In the genomic region with DNA sequence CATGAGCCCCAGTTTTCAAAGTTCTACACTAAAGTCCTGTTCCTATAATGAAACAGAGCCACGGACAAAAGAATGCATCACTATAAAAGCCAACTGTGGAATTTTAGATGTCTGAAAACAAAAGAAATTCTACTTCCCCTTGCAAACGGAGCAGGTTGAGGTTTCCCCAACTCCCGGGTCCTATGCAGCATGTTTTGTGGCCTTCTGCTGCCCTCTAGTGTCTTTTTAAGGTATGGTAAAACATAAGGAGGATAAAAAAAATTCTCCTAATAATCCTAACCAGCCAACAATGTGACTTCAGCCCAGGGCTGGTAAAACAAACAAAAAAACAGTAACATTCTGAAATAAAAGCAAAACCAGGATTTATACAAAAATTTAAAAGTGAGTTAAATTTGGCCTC, we compare ENCODE assay signal across 8 cellular contexts.
DNase-seq lines count a peak whose midpoint lies in the region; ATAC-seq and TF ChIP-seq lines count a peak whose summit lies in the region.

No MANE protein-coding gene starts in this region.

- intact Hi-C loops in heart right ventricle (cut with DNase I) = loop anchor here in 3 of 10 donors (5.0 to 10.0 kb wide), 3 partner anchors 1545 to 1888 kb away; no protein-coding TSS in a partner anchor
- intact Hi-C loops in sciatic nerve (cut with DNase I) = no loop called here

- DNase-seq in SIG-M5 treated with dmso at 0.1 percent for 504 hours (lab: John Stamatoyannopoulos, UW; ENCODE audit: unreplicated experiment) (peak; percentile 78), SIG-M5 (lab: John Stamatoyannopoulos, UW) (no peak), NCI-H510A (lab: John Stamatoyannopoulos, UW) (peak; percentile 14), heart right ventricle (peak in 1 of 2 donors; percentile 22), sciatic nerve (ENCODE audit: low spot score) (no peak)

- peak overlapping the region in 4 of 10 donors; percentile 7 to 25 (median 24) for H3K4me3 ChIP-seq in heart right ventricle

- H3K4me1 ChIP-seq in heart right ventricle = peaks cover 0 to 12% (median 7%) of the 10 kb centered on the region in 9 donors

- no peaks in the 10 kb centered on the region for H3K9me3 ChIP-seq in heart right ventricle

- H3K27ac ChIP-seq in heart right ventricle = no peak overlapping the region

- peaks cover 0 to 23% (median 2%) of the 10 kb centered on the region in 7 donors for H3K27me3 ChIP-seq in heart right ventricle

- H3K4me3 Mint-ChIP-seq in activated naive CD4-positive, alpha-beta T cell treated with anti-CD3 and anti-CD28 coated beads, Interleukin-2, amount 50 U/mL, for 24 hours = peak overlapping the region; percentile 23

- peaks cover 5% of the 10 kb centered on the region for H3K27me3 Mint-ChIP-seq in activated naive CD4-positive, alpha-beta T cell treated with anti-CD3 and anti-CD28 coated beads, Interleukin-2, amount 50 U/mL, for 24 hours

- H3K9me3 Mint-ChIP-seq in activated naive CD4-positive, alpha-beta T cell treated with anti-CD3 and anti-CD28 coated beads, Interleukin-2, amount 50 U/mL, for 24 hours = no peaks in the 10 kb centered on the region

- ATAC-seq in GM21367 (IDR thresholded peaks at IDR 0.05; ENCODE audit: unreplicated experiment) = peak; percentile 91
- peak; percentile 82 for ATAC-seq in HG03520 (IDR thresholded peaks at IDR 0.05; ENCODE audit: unreplicated experiment)
- ATAC-seq in heart right ventricle = peak; percentile 69 to 90 (median 78)
- ATAC-seq in sciatic nerve = peak; percentile 83

- WGBS in heart right ventricle, 2 donors = 0 to 1% methylated on average over 3 of the region's 3 CpGs

- H3K4me1 Mint-ChIP-seq in activated naive CD4-positive, alpha-beta T cell treated with anti-CD3 and anti-CD28 coated beads, Interleukin-2, amount 50 U/mL, for 24 hours = peaks cover 12% of the 10 kb centered on the region

- peak; percentile 50 to 81 (median 70) for TF ChIP-seq CTCF in heart right ventricle (IDR thresholded peaks at IDR 0.05)

- H3K27ac Mint-ChIP-seq in activated naive CD4-positive, alpha-beta T cell treated with anti-CD3 and anti-CD28 coated beads, Interleukin-2, amount 50 U/mL, for 24 hours = no peak overlapping the region

- no peaks in the 10 kb centered on the region for H3K36me3 Mint-ChIP-seq in activated naive CD4-positive, alpha-beta T cell treated with anti-CD3 and anti-CD28 coated beads, Interleukin-2, amount 50 U/mL, for 24 hours

- H3K36me3 ChIP-seq in heart right ventricle = no peaks in the 10 kb centered on the region

Comparison
In these comparisons a context has a peak if more than half of its experiments do, and no peak if none do; other contexts are left out.
1. DNase-seq: peak in SIG-M5 treated with dmso at 0.1 percent for 504 hours (single experiment) and NCI-H510A (single experiment); none in SIG-M5 (single experiment) and sciatic nerve (single experiment).
2. Peak in every context shown above with its lines, with median percentiles within 50 percentile points of each other: ATAC-seq.